In the genomic region with DNA sequence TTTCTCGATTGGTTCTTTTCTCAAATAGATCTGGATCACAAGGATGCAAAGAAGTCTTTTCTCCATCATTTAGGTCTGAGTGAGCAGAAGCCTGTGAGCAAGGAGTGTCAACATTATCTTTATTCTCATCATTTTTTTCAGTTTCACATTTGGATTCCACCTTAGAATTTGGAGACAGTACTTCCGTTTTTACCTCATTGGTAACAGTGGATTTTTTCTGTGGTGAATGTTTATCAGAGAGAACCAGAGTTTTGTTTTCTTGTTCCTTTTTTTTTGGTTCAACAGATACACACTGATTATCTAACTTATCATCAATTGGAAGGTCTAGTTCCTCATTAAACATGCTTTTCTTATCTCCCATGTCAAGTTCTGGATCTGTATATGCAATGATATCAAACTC, we compare ENCODE assay signal across 16 cellular contexts.
DNase-seq lines count a peak whose midpoint lies in the region; ATAC-seq and TF ChIP-seq lines count a peak whose summit lies in the region.
"Had no signal": no experiment of that assay in that cellular context is flagged by ENCODE, and none has a peak within 500 bp of the region (broad histone marks: within the 10 kb centered on the region; RNA-seq: fewer than 3 reads in every experiment).

No MANE protein-coding gene starts in this region.

- TF ChIP-seq CTCF in GM13977 (IDR thresholded peaks at IDR 0.05; ENCODE audit: extremely low read depth, insufficient read depth, missing control alignments) (no peak), gastrocnemius medialis (IDR thresholded peaks at IDR 0.05 in 4 of 5, conservative IDR thresholded peaks at IDR 0.05 in 1 of 5) (no peak), prostate gland (IDR thresholded peaks at IDR 0.05) (no peak), adrenal gland (IDR thresholded peaks at IDR 0.05) (no peak)

- peaks cover 8 to 76% of the 10 kb centered on the region in 2 donors for H3K36me3 ChIP-seq in gastrocnemius medialis
- peaks cover 2% of the 10 kb centered on the region in 2 donors for H3K36me3 ChIP-seq in prostate gland
- peaks cover 0 to 54% of the 10 kb centered on the region in 2 donors for H3K36me3 ChIP-seq in adrenal gland (replicated peaks in 1 of 2)

- H3K4me3 ChIP-seq in gastrocnemius medialis = no peak overlapping the region
- H3K4me3 ChIP-seq in prostate gland = no peak overlapping the region
- H3K4me3 ChIP-seq in adrenal gland = no peak overlapping the region

- no peaks in the 10 kb centered on the region for H3K9me3 ChIP-seq in gastrocnemius medialis
- no peaks in the 10 kb centered on the region for H3K9me3 ChIP-seq in prostate gland
- no peaks in the 10 kb centered on the region for H3K9me3 ChIP-seq in adrenal gland (replicated peaks in 1 of 3)
- H3K9me3 ChIP-seq: neutrophil had no signal

- ATAC-seq in GM19463 (IDR thresholded peaks at IDR 0.05; ENCODE audit: unreplicated experiment) = peak; percentile 50
- peak; percentile 67 for ATAC-seq in HG02981 (IDR thresholded peaks at IDR 0.05; ENCODE audit: unreplicated experiment)
- no peak for ATAC-seq in gastrocnemius medialis
- ATAC-seq: left cardiac atrium, Right ventricle myocardium inferior had no signal

- peak; percentile 30 for DNase-seq in GM13977 (ENCODE audit: low spot score)
- DNase-seq in OCI-M1 (lab: John Stamatoyannopoulos, UW) = peak; percentile 50
- no peak for DNase-seq in NCI-H187 treated with DMSO at 0.1 percent for 48 hours (lab: John Stamatoyannopoulos, UW)
- DNase-seq in gastrocnemius medialis = no peak
- no peak for DNase-seq in prostate gland (ENCODE audit: low spot score)
- DNase-seq in adrenal gland = no peak
- DNase-seq: activated naive CD4-positive, alpha-beta T cell treated with anti-CD3 and anti-CD28 coated beads, Interleukin-2, amount 50 U/mL, for 16 hours; C1 segment of cervical spinal cord; foreskin melanocyte; H9; left cardiac atrium; stimulated activated naive CD4-positive, alpha-beta T cell treated with Interleukin-2 at 50 U/mL for 16 hours had no signal

- no peak overlapping the region for H3K27ac ChIP-seq in gastrocnemius medialis
- H3K27ac ChIP-seq in prostate gland = no peak overlapping the region
- H3K27ac ChIP-seq in adrenal gland = no peak overlapping the region
- H3K27ac ChIP-seq: neutrophil had no signal

- H3K4me1 ChIP-seq in gastrocnemius medialis (no peaks in the 10 kb centered on the region), prostate gland (replicated peaks) (no peaks in the 10 kb centered on the region), adrenal gland (replicated peaks in 1 of 2) (no peaks in the 10 kb centered on the region)

- no peak for TF ChIP-seq POLR2A in gastrocnemius medialis (IDR thresholded peaks at IDR 0.05)
- TF ChIP-seq POLR2A in prostate gland (IDR thresholded peaks at IDR 0.05) = no peak
- no peak for TF ChIP-seq POLR2A in adrenal gland (IDR thresholded peaks at IDR 0.05)

- in situ Hi-C loops in GM13977 (cut with MboI; ENCODE audit: low pct_unique_long_range_greater_than_20kb, low sequenced_read_pairs, unreplicated experiment) = no loop called here
- in situ Hi-C loops in gastrocnemius medialis (cut with MboI; ENCODE audit: low sequenced_read_pairs in 4 of 4) = no loop called here

- intact Hi-C loops in gastrocnemius medialis (cut with DNase I; ENCODE audit: low total_unique reads) (no loop called here), prostate gland (cut with DNase I) (no loop called here), adrenal gland (cut with DNase I) (no loop called here)

- no peaks in the 10 kb centered on the region for H3K27me3 ChIP-seq in gastrocnemius medialis
- H3K27me3 ChIP-seq in prostate gland (replicated peaks; ENCODE audit: insufficient read depth) = no peaks in the 10 kb centered on the region
- H3K27me3 ChIP-seq in adrenal gland = no peaks in the 10 kb centered on the region
- H3K27me3 ChIP-seq: neutrophil had no signal

- WGBS in prostate gland = 88% methylated on average over 2 of the region's 2 CpGs
- WGBS in adrenal gland, 4 donors = 90 to 92% (median 91%) methylated on average over 2 of the region's 2 CpGs

Comparison
In these comparisons a context has a peak if more than half of its experiments do, and no peak if none do; other contexts are left out.
1. DNase-seq: peak in GM13977 (single experiment) and OCI-M1 (single experiment); none in NCI-H187 treated with DMSO at 0.1 percent for 48 hours (single experiment), gastrocnemius medialis (0 of 2), prostate gland (single experiment) and adrenal gland (0 of 7).
2. ATAC-seq: peak in GM19463 (single experiment) and HG02981 (single experiment); none in gastrocnemius medialis (0 of 2).